Comparison of ENCODE assay signal across 31 cellular contexts in the genomic region with DNA sequence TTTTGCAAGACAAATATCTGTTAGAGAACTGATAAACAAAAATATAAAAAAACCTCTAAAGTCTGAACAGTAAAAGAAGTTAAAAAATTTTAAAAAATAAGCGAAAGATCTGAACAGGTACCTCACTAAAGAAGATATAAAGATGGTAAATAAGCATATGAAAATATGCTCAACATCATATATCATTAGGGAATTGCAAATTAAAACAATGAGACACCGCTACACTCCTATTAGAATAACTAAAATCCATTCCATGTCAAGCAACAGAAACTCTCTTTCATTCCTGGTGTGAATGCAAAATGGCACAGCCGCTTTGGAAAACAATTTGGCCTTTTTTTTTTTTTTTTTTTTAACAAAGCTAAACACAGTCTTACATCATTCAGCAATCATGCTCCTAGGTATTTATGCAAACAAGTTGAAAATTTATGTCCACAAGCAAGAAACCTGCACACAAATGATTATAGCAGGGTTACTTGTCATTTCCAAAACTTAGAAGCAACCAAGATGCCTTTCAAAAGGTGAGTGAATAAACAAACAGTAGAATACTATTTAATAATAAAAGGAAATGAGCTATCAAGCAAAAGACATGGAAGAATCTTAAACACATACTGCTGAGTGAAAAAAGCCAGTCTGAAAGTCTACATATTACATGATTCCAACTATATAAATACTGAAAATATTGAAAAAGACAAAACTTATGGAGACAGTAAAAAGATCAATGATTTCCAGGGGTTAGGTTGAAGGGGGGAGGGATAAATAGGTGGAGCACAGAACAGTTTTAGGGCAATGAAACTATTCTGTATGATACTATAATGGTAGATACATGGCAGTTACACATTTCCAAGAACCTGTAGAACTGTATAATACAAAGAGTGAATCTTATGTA. TPM values are rescaled to one million over a fixed set of nuclear protein-coding genes. Genes with fewer than 3 reads are reported as not detected.
DNase-seq lines count a peak whose midpoint lies in the region; ATAC-seq, FAIRE-seq and TF ChIP-seq lines count a peak whose summit lies in the region.
"Had no signal": no experiment of that assay in that cellular context is flagged by ENCODE, and none has a peak within 500 bp of the region (broad histone marks: within the 10 kb centered on the region; RNA-seq: fewer than 3 reads in every experiment).

No MANE protein-coding gene starts in this region.

- H3K4me1 Mint-ChIP-seq in astrocyte (ENCODE audit: low read depth, unreplicated experiment) = peaks cover 5% of the 10 kb centered on the region

- no peak for FAIRE-seq in astrocyte (lab: Jason Lieb, UNC)
- FAIRE-seq: GM19239, pancreas had no signal

- no peak overlapping the region for H3K9ac ChIP-seq in astrocyte (ENCODE audit: low read length)
- H3K9ac ChIP-seq: KMS-11 had no signal

- H3K36me3 Mint-ChIP-seq in astrocyte (ENCODE audit: low read depth, unreplicated experiment) = peaks cover 3% of the 10 kb centered on the region

- peaks cover 12% of the 10 kb centered on the region for H3K36me3 ChIP-seq in astrocyte (ENCODE audit: insufficient read depth, low read length)
- H3K36me3 ChIP-seq: cardiac muscle cell, colonic mucosa, pancreas had no signal

- H3K27me3 ChIP-seq in astrocyte (ENCODE audit: insufficient read depth, low read length) (no peaks in the 10 kb centered on the region), foreskin keratinocyte (no peaks in the 10 kb centered on the region)
- H3K27me3 ChIP-seq: cardiac muscle cell, colonic mucosa, left lung, pancreas had no signal

- no peaks in the 10 kb centered on the region for H3K79me2 ChIP-seq in astrocyte (ENCODE audit: insufficient read depth, low read length)

- peaks cover 6% of the 10 kb centered on the region for H3K4me1 ChIP-seq in astrocyte (ENCODE audit: insufficient read depth, low read length)
- peaks cover 3% of the 10 kb centered on the region for H3K4me1 ChIP-seq in foreskin keratinocyte
- H3K4me1 ChIP-seq: colonic mucosa, left lung, pancreas had no signal

- H3K27ac Mint-ChIP-seq in astrocyte (ENCODE audit: unreplicated experiment) = peak overlapping the region; percentile 27
- H3K27ac Mint-ChIP-seq: activated CD4-positive, alpha-beta memory T cell treated with anti-CD3 and anti-CD28 coated beads for 36 hours; activated T-helper 2 cell treated with anti-CD3 and anti-CD28 coated beads, Interferon-gamma antibody, Interleukin-2, Interleukin-4, amounts not matched to agents 10 μg/mL and 5 μg/mL and 100 μg/mL, durations not matched to agents 14 hours and 24 hours and 36 hours; T-helper 1 cell treated with Interleukin-12 subunit alpha and Interleukin-12 subunit beta and Interleukin-4 antibody, amounts not matched to agents 30 μg/mL and 1 μg/mL, for 36 hours had no signal

- no peak overlapping the region for H2AFZ ChIP-seq in astrocyte (ENCODE audit: low read depth, low read length)

- no peak overlapping the region for H3K4me3 Mint-ChIP-seq in astrocyte (ENCODE audit: unreplicated experiment)
- H3K4me3 Mint-ChIP-seq: activated CD4-positive, alpha-beta memory T cell treated with anti-CD3 and anti-CD28 coated beads for 36 hours; nephron progenitor cell; T-helper 1 cell treated with Interleukin-12 subunit alpha and Interleukin-12 subunit beta and Interleukin-4 antibody, amounts not matched to agents 30 μg/mL and 1 μg/mL, for 36 hours had no signal

- H3K27me3 Mint-ChIP-seq in astrocyte (ENCODE audit: low read depth, unreplicated experiment) = no peaks in the 10 kb centered on the region
- H3K27me3 Mint-ChIP-seq: activated CD4-positive, alpha-beta memory T cell treated with anti-CD3 and anti-CD28 coated beads for 36 hours had no signal

- TF ChIP-seq CTCF in astrocyte (IDR thresholded peaks at IDR 0.05; ENCODE audit: insufficient read depth, low read depth, low read length) = no peak
- no peak for TF ChIP-seq CTCF in foreskin keratinocyte (conservative IDR thresholded peaks at IDR 0.05)

- peaks cover 2% of the 10 kb centered on the region for H4K20me1 ChIP-seq in astrocyte (ENCODE audit: insufficient read depth, low read length)

- DNase-seq in DMS53 (lab: John Stamatoyannopoulos, UW) (peak; percentile 6), DMS53 treated with DMSO at 0.1 percent for 48 hours (lab: John Stamatoyannopoulos, UW; ENCODE audit: unreplicated experiment) (no peak), astrocyte (ENCODE audit: low read depth) (no peak), foreskin keratinocyte (no peak), occipital lobe (lab: John Stamatoyannopoulos, UW) (no peak)
- DNase-seq: activated CD4-positive, alpha-beta memory T cell treated with anti-CD3 and anti-CD28 coated beads for 36 hours; activated naive CD4-positive, alpha-beta T cell treated with anti-CD3 and anti-CD28 coated beads, Interleukin-2, amount 50 U/mL, for 16 hours; activated T-cell treated with anti-CD3 and anti-CD28 coated beads for 4 hours; amygdala; colonic mucosa; effector CD4-positive, alpha-beta T cell; H7; left lung; mesenchymal stem cell; NCI-H1417 treated with DMSO at 0.1 percent for 48 hours; NCI-H2029 treated with DMSO at 0.1 percent for 48 hours; nephron progenitor cell; pancreas; stimulated activated naive CD8-positive, alpha-beta T cell treated with anti-CD3 and anti-CD28 coated beads, Interleukin-15, Interleukin-2, amounts not matched to agents 100 U/mL and 50 U/mL, for 24 hours had no signal

- H3K27ac ChIP-seq in astrocyte (ENCODE audit: low read depth, low read length) = no peak overlapping the region
- no peak overlapping the region for H3K27ac ChIP-seq in foreskin keratinocyte
- H3K27ac ChIP-seq: 22Rv1, C4-2B, cardiac muscle cell, colonic mucosa, KMS-11, left lung, pancreas had no signal

- H3K9me3 ChIP-seq in astrocyte (ENCODE audit: insufficient read depth, low read depth, low read length) = no peaks in the 10 kb centered on the region
- H3K9me3 ChIP-seq: colonic mucosa, left lung, pancreas had no signal

- no peaks in the 10 kb centered on the region for H3K9me3 Mint-ChIP-seq in astrocyte (ENCODE audit: unreplicated experiment)
- H3K9me3 Mint-ChIP-seq: activated CD4-positive, alpha-beta memory T cell treated with anti-CD3 and anti-CD28 coated beads for 36 hours; activated T-helper 2 cell treated with anti-CD3 and anti-CD28 coated beads, Interferon-gamma antibody, Interleukin-2, Interleukin-4, amounts not matched to agents 10 μg/mL and 5 μg/mL and 100 μg/mL, durations not matched to agents 14 hours and 24 hours and 36 hours; nephron progenitor cell; T-helper 1 cell treated with Interleukin-12 subunit alpha and Interleukin-12 subunit beta and Interleukin-4 antibody, amounts not matched to agents 30 μg/mL and 1 μg/mL, for 36 hours had no signal

- H3K4me2 ChIP-seq in astrocyte (ENCODE audit: low read length) = no peak overlapping the region
- H3K4me2 ChIP-seq: KMS-11, smooth muscle cell had no signal

- no peak overlapping the region for H3K4me3 ChIP-seq in astrocyte (ENCODE audit: insufficient read depth, low read depth, low read length)
- H3K4me3 ChIP-seq: cardiac muscle cell, colonic mucosa, left lung, pancreas, smooth muscle cell had no signal

- ATAC-seq in foreskin keratinocyte (peak; percentile 3), GM18907 (IDR thresholded peaks at IDR 0.05; ENCODE audit: unreplicated experiment) (no peak), GM21825 (IDR thresholded peaks at IDR 0.05; ENCODE audit: unreplicated experiment) (no peak)
- ATAC-seq: activated CD4-positive, CD25-positive, alpha-beta regulatory T cell treated with anti-CD3 and anti-CD28 coated beads, Interleukin-2, amount 50 U/mL, for 24 hours; left lung; pancreas; stimulated activated naive CD8-positive, alpha-beta T cell treated with anti-CD3 and anti-CD28 coated beads, Interleukin-15, Interleukin-2, amounts not matched to agents 100 U/mL and 50 U/mL, for 24 hours had no signal

- no peak for TF ChIP-seq EP300 in Ishikawa (IDR thresholded peaks at IDR 0.05; ENCODE audit: borderline replicate concordance)

- TF ChIP-seq RAD21 in Ishikawa (IDR thresholded peaks at IDR 0.05; ENCODE audit: low read depth) = no peak

TF ChIP-seq in Ishikawa, 13 proteins besides CTCF, POLR2A, EP300 and RAD21 (continues in another document):
- TF ChIP-seq ZBTB7A (IDR thresholded peaks at IDR 0.05; ENCODE audit: low read depth) = no peak
- peak; percentile 35; the same call in 1 of the 2 replicates for TF ChIP-seq CEBPB (IDR thresholded peaks at IDR 0.05)
- TF ChIP-seq, protein P1, sequence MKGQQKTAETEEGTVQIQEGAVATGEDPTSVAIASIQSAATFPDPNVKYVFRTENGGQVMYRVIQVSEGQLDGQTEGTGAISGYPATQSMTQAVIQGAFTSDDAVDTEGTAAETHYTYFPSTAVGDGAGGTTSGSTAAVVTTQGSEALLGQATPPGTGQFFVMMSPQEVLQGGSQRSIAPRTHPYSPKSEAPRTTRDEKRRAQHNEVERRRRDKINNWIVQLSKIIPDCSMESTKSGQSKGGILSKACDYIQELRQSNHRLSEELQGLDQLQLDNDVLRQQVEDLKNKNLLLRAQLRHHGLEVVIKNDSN (IDR thresholded peaks at IDR 0.05) = no peak
- no peak for TF ChIP-seq TAF1 (IDR thresholded peaks at IDR 0.05; ENCODE audit: low read depth)
- no peak for TF ChIP-seq FOXM1 (IDR thresholded peaks at IDR 0.05; ENCODE audit: borderline replicate concordance, low read depth)
- peak; percentile 30; the same call in 1 of the 2 replicates for TF ChIP-seq TEAD4 (IDR thresholded peaks at IDR 0.05)
- TF ChIP-seq, protein P2, sequence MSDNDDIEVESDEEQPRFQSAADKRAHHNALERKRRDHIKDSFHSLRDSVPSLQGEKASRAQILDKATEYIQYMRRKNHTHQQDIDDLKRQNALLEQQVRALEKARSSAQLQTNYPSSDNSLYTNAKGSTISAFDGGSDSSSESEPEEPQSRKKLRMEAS (IDR thresholded peaks at IDR 0.05) = no peak
- no peak for TF ChIP-seq NFIC (IDR thresholded peaks at IDR 0.05)
- no peak for TF ChIP-seq TCF12 (IDR thresholded peaks at IDR 0.05; ENCODE audit: low read depth)
- no peak for TF ChIP-seq CREB1 (IDR thresholded peaks at IDR 0.05; ENCODE audit: low read depth)

RNA-seq across cellular contexts. Expression of a gene that starts 22.1 kb away (rescaled TPM):
- 447 and 637 TPM in 2 replicates for total RNA-seq in astrocyte
- total RNA-seq in foreskin keratinocyte = 880 and 908 TPM in 2 replicates
- 712 and 776 TPM in 2 replicates for polyA plus RNA-seq in foreskin keratinocyte
- 27.0 TPM for total RNA-seq in occipital lobe

Comparison
In these comparisons a context has a peak if more than half of its experiments do, and no peak if none do; other contexts are left out.
1. RNA of a gene that starts 22.1 kb away (total RNA-seq): 880 to 908 TPM in foreskin keratinocyte and 447 to 637 TPM in astrocyte; 27.0 TPM in occipital lobe (single experiment); every median in the first group is over 10 times any median in the second.